In genomic region chr19:2957160-2957559, GRCh38 we compare ENCODE assay signal across 5 cellular contexts. TPM values are rescaled to one million over a fixed set of nuclear protein-coding genes. Genes with fewer than 3 reads are reported as not detected.
"Had no signal": no experiment of that assay in that cellular context is flagged by ENCODE, and none has a peak within 500 bp of the region (broad histone marks: within the 10 kb centered on the region; RNA-seq: fewer than 3 reads in every experiment).

No MANE protein-coding gene starts in this region.

- ATAC-seq: HCT116, HepG2 had no signal

- H3K9me3 Mint-ChIP-seq: HFFc6 had no signal

- DNase-seq: GOT3 had no signal

- H3K27ac Mint-ChIP-seq: HFFc6 had no signal

- H3K4me3 Mint-ChIP-seq: HFFc6 had no signal

RNA-seq across cellular contexts. Expression of gene ZNF77, which starts 12.4 kb away (rescaled TPM):
- total RNA-seq: HT1080 had no signal

RNA-seq across cellular contexts. Expression of gene TLE6, which starts 20.2 kb away (rescaled TPM):
- total RNA-seq: HT1080 had no signal

RNA-seq across cellular contexts. Expression of gene ZNF57, which starts 56.4 kb away (rescaled TPM):
- total RNA-seq: HT1080 had no signal
